ENCODE assay signal across 7 cellular contexts in genomic region chr9:6054280-6055099, GRCh38. TPM values are rescaled to one million over a fixed set of nuclear protein-coding genes. Genes with fewer than 3 reads are reported as not detected.
A peak's percentile ranks its signal among the peaks of the same experiment; 100 is the strongest.
DNase-seq lines count a peak whose midpoint lies in the region; ATAC-seq and TF ChIP-seq lines count a peak whose summit lies in the region.

No MANE protein-coding gene starts in this region.

- peaks cover 5% of the 10 kb centered on the region for H3K9me3 Mint-ChIP-seq in activated T-helper 2 cell treated with anti-CD3 and anti-CD28 coated beads, Interferon-gamma antibody, Interleukin-2, Interleukin-4, amounts not matched to agents 10 μg/mL and 5 μg/mL and 100 μg/mL, durations not matched to agents 14 hours and 24 hours and 36 hours
- peaks cover 4% of the 10 kb centered on the region for H3K9me3 Mint-ChIP-seq in osteocyte (ENCODE audit: unreplicated experiment)

- POLR2A ChIA-PET in Panc1 (lab: Charles Lee): no interaction called here

- H3K36me3 ChIP-seq in Panc1 (ENCODE audit: control insufficient read depth, insufficient read depth, low read length) (no peaks in the 10 kb centered on the region), uterus (no peaks in the 10 kb centered on the region)

- TF ChIP-seq CTCF in GM12865 (IDR thresholded peaks at IDR 0.05; ENCODE audit: insufficient read depth, low read depth, low read length, missing control alignments) (peak; percentile 71), Panc1 (IDR thresholded peaks at IDR 0.05) (peak; percentile 58), foreskin fibroblast (IDR thresholded peaks at IDR 0.05; ENCODE audit: low read depth, low read length) (peak; percentile 77), osteocyte (IDR thresholded peaks at IDR 0.05) (peak; percentile 84), uterus (IDR thresholded peaks at IDR 0.05) (peak; percentile 48 to 72 (median 58))

- H3K27ac ChIP-seq in Panc1 (ENCODE audit: low read length): no peak overlapping the region
- H3K27ac ChIP-seq in uterus: no peak overlapping the region

- no peak overlapping the region for H3K27ac Mint-ChIP-seq in activated T-helper 2 cell treated with anti-CD3 and anti-CD28 coated beads, Interferon-gamma antibody, Interleukin-2, Interleukin-4, amounts not matched to agents 10 μg/mL and 5 μg/mL and 100 μg/mL, durations not matched to agents 14 hours and 24 hours and 36 hours
- H3K27ac Mint-ChIP-seq in osteocyte (ENCODE audit: unreplicated experiment): no peak overlapping the region

- no TSS peak for BruUV-seq in Panc1 (replicated peaks; lab: Mats Ljungman, UMichigan)

- no peaks in the 10 kb centered on the region for H3K36me3 Mint-ChIP-seq in activated T-helper 2 cell treated with anti-CD3 and anti-CD28 coated beads, Interferon-gamma antibody, Interleukin-2, Interleukin-4, amounts not matched to agents 10 μg/mL and 5 μg/mL and 100 μg/mL, durations not matched to agents 14 hours and 24 hours and 36 hours (ENCODE audit: low read depth)
- H3K36me3 Mint-ChIP-seq in osteocyte (ENCODE audit: unreplicated experiment): no peaks in the 10 kb centered on the region

- H3K4me1 Mint-ChIP-seq in activated T-helper 2 cell treated with anti-CD3 and anti-CD28 coated beads, Interferon-gamma antibody, Interleukin-2, Interleukin-4, amounts not matched to agents 10 μg/mL and 5 μg/mL and 100 μg/mL, durations not matched to agents 14 hours and 24 hours and 36 hours (ENCODE audit: low read depth): peaks cover 8% of the 10 kb centered on the region
- no peaks in the 10 kb centered on the region for H3K4me1 Mint-ChIP-seq in osteocyte (ENCODE audit: unreplicated experiment)

- H3K4me3 ChIP-seq in GM12865 (ENCODE audit: low read depth, low read length): no peak overlapping the region
- H3K4me3 ChIP-seq in Jurkat, Clone E6-1 (ENCODE audit: low read length): no peak overlapping the region
- H3K4me3 ChIP-seq in Panc1 (ENCODE audit: low read depth in 2 of 2, low read length in 2 of 2): no peak overlapping the region
- no peak overlapping the region for H3K4me3 ChIP-seq in foreskin fibroblast (ENCODE audit: low read depth in 1 of 2, low read length in 2 of 2)
- no peak overlapping the region for H3K4me3 ChIP-seq in uterus

- H3K27me3 Mint-ChIP-seq in activated T-helper 2 cell treated with anti-CD3 and anti-CD28 coated beads, Interferon-gamma antibody, Interleukin-2, Interleukin-4, amounts not matched to agents 10 μg/mL and 5 μg/mL and 100 μg/mL, durations not matched to agents 14 hours and 24 hours and 36 hours (ENCODE audit: low read depth): peaks cover 9% of the 10 kb centered on the region
- peaks cover 34% of the 10 kb centered on the region for H3K27me3 Mint-ChIP-seq in osteocyte (ENCODE audit: unreplicated experiment)

- H3K27me3 ChIP-seq in Panc1 (ENCODE audit: control insufficient read depth, insufficient read depth, low read length) (no peaks in the 10 kb centered on the region), uterus (no peaks in the 10 kb centered on the region)

- in situ Hi-C loops in Panc1 (cut with HindIII; ENCODE audit: low pct_unique_long_range_greater_than_20kb, low sequenced_read_pairs): no loop called here

- CTCF ChIA-PET in Panc1 (lab: Charles Lee): no interaction called here

- no peak overlapping the region for H3K4me3 Mint-ChIP-seq in activated T-helper 2 cell treated with anti-CD3 and anti-CD28 coated beads, Interferon-gamma antibody, Interleukin-2, Interleukin-4, amounts not matched to agents 10 μg/mL and 5 μg/mL and 100 μg/mL, durations not matched to agents 14 hours and 24 hours and 36 hours (ENCODE audit: low read depth)
- no peak overlapping the region for H3K4me3 Mint-ChIP-seq in osteocyte (ENCODE audit: unreplicated experiment)

- peak; percentile 68; the same call in 1 of the 2 replicates for ATAC-seq in Panc1

- DNase-seq in GM12865 (ENCODE audit: low read depth): peak; percentile 81
- peak; percentile 67 for DNase-seq in Jurkat, Clone E6-1 (ENCODE audit: low read depth, low spot score)
- peak; percentile 24 for DNase-seq in Panc1 (ENCODE audit: low read depth, low spot score)
- peak; percentile 41 for DNase-seq in activated T-helper 2 cell treated with anti-CD3 and anti-CD28 coated beads, Interferon-gamma antibody, Interleukin-2, Interleukin-4, amounts not matched to agents 10 μg/mL and 5 μg/mL and 100 μg/mL, durations not matched to agents 14 hours and 24 hours and 36 hours (ENCODE audit: low spot score)
- peak; percentile 41 to 85 for DNase-seq in foreskin fibroblast
- DNase-seq in osteocyte (ENCODE audit: extremely low spot score, unreplicated experiment): no peak
- DNase-seq in uterus: peak; percentile 53 to 67

- H3K9me3 ChIP-seq in Panc1 (ENCODE audit: control insufficient read depth, insufficient read depth, low read depth, low read length) (no peaks in the 10 kb centered on the region), uterus (no peaks in the 10 kb centered on the region)

- TF ChIP-seq POLR2A in uterus (IDR thresholded peaks at IDR 0.05): no peak

- intact Hi-C loops in Panc1 (cut with micrococcal nuclease; ENCODE audit: unreplicated experiment): loop anchor here (5.0 kb wide), 1 partner anchor 167 kb away; no protein-coding TSS in a partner anchor
- intact Hi-C loops in activated T-helper 2 cell treated with anti-CD3 and anti-CD28 coated beads, Interferon-gamma antibody, Interleukin-2, Interleukin-4, amounts not matched to agents 10 μg/mL and 5 μg/mL and 100 μg/mL, durations not matched to agents 14 hours and 24 hours and 36 hours (cut with micrococcal nuclease): loop anchor here (1.0 to 5.0 kb wide), 4 partner anchors 168 to 514 kb away; no protein-coding TSS in a partner anchor
- intact Hi-C loops in uterus (cut with DNase I; ENCODE audit: low total_unique reads): no loop called here

- no peaks in the 10 kb centered on the region for H3K4me1 ChIP-seq in Panc1 (ENCODE audit: control insufficient read depth, insufficient read depth, low read length)
- H3K4me1 ChIP-seq in uterus: no peaks in the 10 kb centered on the region

RNA-seq across cellular contexts. Expression of gene RANBP6, which starts 39.1 kb away (rescaled TPM):
- 24.4 TPM for polyA plus RNA-seq in Jurkat, Clone E6-1 (2012; ENCODE audit: insufficient read depth, insufficient read length)
- total RNA-seq in Panc1 (2021; ENCODE audit: unreplicated experiment) (3.9 TPM), osteocyte (16.4 and 18.1 TPM in 2 replicates), uterus (10 to 100 TPM; 13.2 to 61.1 (median 25.5) TPM)
- 2.2 TPM for polyA plus RNA-seq in Panc1 (2012; ENCODE audit: insufficient read length)
- 20.1 and 21.1 TPM in 2 replicates for total RNA-seq in activated T-helper 2 cell treated with anti-CD3 and anti-CD28 coated beads, Interferon-gamma antibody, Interleukin-2, Interleukin-4, amounts not matched to agents 10 μg/mL and 5 μg/mL and 100 μg/mL, durations not matched to agents 14 hours and 24 hours and 36 hours
